Comparison of ENCODE assay signal across 1 cellular context in the genomic region with DNA sequence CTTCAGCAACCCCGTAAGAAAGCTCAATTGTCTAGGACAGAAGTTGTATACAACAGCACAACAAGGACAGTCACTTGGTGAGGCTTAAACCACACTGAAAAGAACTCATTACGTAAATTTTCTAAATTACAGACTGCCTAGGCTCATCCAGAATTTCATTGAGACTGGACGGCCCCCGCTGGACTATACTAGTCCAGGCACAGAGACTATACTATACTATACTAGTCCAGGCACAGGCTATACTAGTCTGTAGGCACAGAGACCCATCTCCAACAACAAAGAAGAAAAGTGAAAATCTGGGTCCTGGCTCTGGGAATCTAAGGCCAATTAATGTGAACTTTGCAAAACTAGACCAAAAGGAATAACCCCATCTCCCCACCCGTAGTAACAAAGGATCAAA.
TF ChIP-seq lines count a peak whose summit lies in the region.

No MANE protein-coding gene starts in this region.

TF ChIP-seq in HEK293, 187 proteins besides CTCF, POLR2A, EP300 and RAD21 (continued from another document):
- TF ChIP-seq, protein P1, sequence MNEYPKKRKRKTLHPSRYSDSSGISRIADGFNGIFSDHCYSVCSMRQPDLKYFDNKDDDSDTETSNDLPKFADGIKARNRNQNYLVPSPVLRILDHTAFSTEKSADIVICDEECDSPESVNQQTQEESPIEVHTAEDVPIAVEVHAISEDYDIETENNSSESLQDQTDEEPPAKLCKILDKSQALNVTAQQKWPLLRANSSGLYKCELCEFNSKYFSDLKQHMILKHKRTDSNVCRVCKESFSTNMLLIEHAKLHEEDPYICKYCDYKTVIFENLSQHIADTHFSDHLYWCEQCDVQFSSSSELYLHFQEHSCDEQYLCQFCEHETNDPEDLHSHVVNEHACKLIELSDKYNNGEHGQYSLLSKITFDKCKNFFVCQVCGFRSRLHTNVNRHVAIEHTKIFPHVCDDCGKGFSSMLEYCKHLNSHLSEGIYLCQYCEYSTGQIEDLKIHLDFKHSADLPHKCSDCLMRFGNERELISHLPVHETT (tag by site-specific recombination; IDR thresholded peaks at IDR 0.05), result no peak
- TF ChIP-seq GLIS2 (tag by site-specific recombination; IDR thresholded peaks at IDR 0.05) (no peak), ZSCAN23 (tag by site-specific recombination; IDR thresholded peaks at IDR 0.05) (no peak), ZNF157 (tag by site-specific recombination; IDR thresholded peaks at IDR 0.05) (no peak), ZNF792 (tag by site-specific recombination; IDR thresholded peaks at IDR 0.05) (no peak), ZNF37A (tag by site-specific recombination; IDR thresholded peaks at IDR 0.05) (no peak), ZNF423 (tag by site-specific recombination; IDR thresholded peaks at IDR 0.05) (no peak), ZXDB (tag by site-specific recombination; IDR thresholded peaks at IDR 0.05) (no peak), ZNF175 (tag by site-specific recombination; IDR thresholded peaks at IDR 0.05) (no peak)
- TF ChIP-seq, protein P2, sequence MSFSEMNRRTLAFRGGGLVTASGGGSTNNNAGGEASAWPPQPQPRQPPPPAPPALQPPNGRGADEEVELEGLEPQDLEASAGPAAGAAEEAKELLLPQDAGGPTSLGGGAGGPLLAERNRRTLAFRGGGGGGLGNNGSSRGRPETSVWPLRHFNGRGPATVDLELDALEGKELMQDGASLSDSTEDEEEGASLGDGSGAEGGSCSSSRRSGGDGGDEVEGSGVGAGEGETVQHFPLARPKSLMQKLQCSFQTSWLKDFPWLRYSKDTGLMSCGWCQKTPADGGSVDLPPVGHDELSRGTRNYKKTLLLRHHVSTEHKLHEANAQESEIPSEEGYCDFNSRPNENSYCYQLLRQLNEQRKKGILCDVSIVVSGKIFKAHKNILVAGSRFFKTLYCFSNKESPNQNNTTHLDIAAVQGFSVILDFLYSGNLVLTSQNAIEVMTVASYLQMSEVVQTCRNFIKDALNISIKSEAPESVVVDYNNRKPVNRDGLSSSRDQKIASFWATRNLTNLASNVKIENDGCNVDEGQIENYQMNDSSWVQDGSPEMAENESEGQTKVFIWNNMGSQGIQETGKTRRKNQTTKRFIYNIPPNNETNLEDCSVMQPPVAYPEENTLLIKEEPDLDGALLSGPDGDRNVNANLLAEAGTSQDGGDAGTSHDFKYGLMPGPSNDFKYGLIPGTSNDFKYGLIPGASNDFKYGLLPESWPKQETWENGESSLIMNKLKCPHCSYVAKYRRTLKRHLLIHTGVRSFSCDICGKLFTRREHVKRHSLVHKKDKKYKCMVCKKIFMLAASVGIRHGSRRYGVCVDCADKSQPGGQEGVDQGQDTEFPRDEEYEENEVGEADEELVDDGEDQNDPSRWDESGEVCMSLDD (tag by site-specific recombination; IDR thresholded peaks at IDR 0.05), result no peak
